ENCODE assay signal across 1 cellular context in the genomic region with DNA sequence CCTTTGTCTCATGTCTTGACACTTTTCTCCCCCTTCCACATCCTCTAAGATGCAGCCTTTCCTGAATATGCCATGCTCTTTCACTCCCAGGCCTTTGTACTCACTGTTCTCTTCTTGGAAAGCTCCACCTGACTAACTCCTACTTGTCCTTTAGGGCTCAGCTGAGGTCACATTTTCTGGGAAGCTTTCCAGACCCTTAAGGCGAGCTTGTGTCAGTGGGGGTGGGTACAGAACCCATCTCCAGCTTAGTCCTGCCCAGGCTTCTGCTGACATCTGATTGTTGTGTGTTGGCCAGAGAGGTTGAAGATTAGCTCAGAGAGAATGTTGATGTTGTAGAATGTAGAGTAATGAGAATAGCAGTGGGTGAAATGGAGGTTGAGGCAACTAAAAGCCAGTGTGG.
TF ChIP-seq lines count a peak whose summit lies in the region.

No MANE protein-coding gene starts in this region.

TF ChIP-seq in SK-N-SH, 30 proteins besides CTCF, POLR2A, EP300 and RAD21 (continued from another document):
- TF ChIP-seq GATA2 (CRISPR knock-in tag; IDR thresholded peaks at IDR 0.05) = no peak
